In genomic region chr5:177006265-177006972, GRCh38 we compare ENCODE assay signal across 8 cellular contexts. TPM values are rescaled to one million over a fixed set of nuclear protein-coding genes. Genes with fewer than 3 reads are reported as not detected.
DNase-seq lines count a peak whose midpoint lies in the region; ATAC-seq and TF ChIP-seq lines count a peak whose summit lies in the region.

Gene UIMC1, minus strand, starts transcription at chr5:177006779. Its CDS starts 24,164 bp downstream, at chr5:176982615.

- no peak for TF ChIP-seq CTCF in HL-60 (IDR thresholded peaks at IDR 0.05; ENCODE audit: insufficient read depth, low read length)
- TF ChIP-seq CTCF in lower lobe of right lung (IDR thresholded peaks at IDR 0.05), result no peak

- intact Hi-C loops in lower lobe of right lung (cut with DNase I), result no loop called here

- H3K27ac ChIP-seq in HL-60 (replicated peaks) (peak within 1 kb of the TSS; percentile 95), ectodermal cell (ENCODE audit: insufficient read depth, low read depth, low read length, poor library complexity, severe bottlenecking) (peak within 1 kb of the TSS; percentile 93), lower lobe of right lung (peak within 1 kb of the TSS; percentile 97)

- peak within 1 kb of the TSS; percentile 89 for H3K4me3 ChIP-seq in HL-60 (replicated peaks; ENCODE audit: insufficient read depth, low read length)
- peak within 1 kb of the TSS; percentile 87 for H3K4me3 ChIP-seq in ectodermal cell (ENCODE audit: insufficient read depth, low read depth, low read length)
- H3K4me3 ChIP-seq in lower lobe of right lung, result peak within 1 kb of the TSS; percentile 97

- H3K9me3 ChIP-seq in ectodermal cell (ENCODE audit: control insufficient read depth, low read length), result no peaks in the 10 kb centered on the region
- H3K9me3 ChIP-seq in lower lobe of right lung, result no peaks in the 10 kb centered on the region

- peaks cover 4% of the 10 kb centered on the region for H3K4me1 ChIP-seq in ectodermal cell (ENCODE audit: control insufficient read depth, insufficient read depth, low read length)
- peaks cover 21% of the 10 kb centered on the region for H3K4me1 ChIP-seq in lower lobe of right lung

- H3K27me3 ChIP-seq in HL-60 (ENCODE audit: insufficient read depth, poor library complexity, severe bottlenecking) (no peaks in the 10 kb centered on the region), ectodermal cell (ENCODE audit: control insufficient read depth, insufficient read depth, low read length, poor library complexity, severe bottlenecking) (no peaks in the 10 kb centered on the region), lower lobe of right lung (ENCODE audit: low read depth) (no peaks in the 10 kb centered on the region)

- peak; percentile 95 for DNase-seq in CD1c-positive myeloid dendritic cell (ENCODE audit: extremely low spot score)
- DNase-seq in HL-60 (ENCODE audit: low read depth in 1 of 2, low spot score in 1 of 2), result peak; percentile 79 to 91
- peak; percentile 40 for DNase-seq in NK-92 (lab: John Stamatoyannopoulos, UW; ENCODE audit: unreplicated experiment)
- peak; percentile 62 to 88 for DNase-seq in activated CD8-positive, alpha-beta memory T cell treated with anti-CD3 and anti-CD28 coated beads for 1 hour (ENCODE audit: extremely low read depth in 1 of 2, low read depth in 1 of 2)
- DNase-seq in lower lobe of right lung, result peak; percentile 96
- peak; percentile 73 to 92 (median 86) for DNase-seq in stimulated activated CD4-positive, alpha-beta T cell treated with anti-CD3 and anti-CD28 coated beads, TNF-alpha, amount 100 ng/mL, for 1 hour (ENCODE audit: low read depth in 3 of 3, low spot score in 1 of 3)

- H3K36me3 ChIP-seq in ectodermal cell (ENCODE audit: control insufficient read depth, insufficient read depth, low read length), result no peaks in the 10 kb centered on the region
- no peaks in the 10 kb centered on the region for H3K36me3 ChIP-seq in lower lobe of right lung

- WGBS in ectodermal cell, 2 experiments, result 0 to 1% methylated on average over 83 of the region's 83 CpGs

- ATAC-seq in GM19455 (IDR thresholded peaks at IDR 0.05; ENCODE audit: unreplicated experiment), result peak; percentile 70
- ATAC-seq in lower lobe of right lung, result peak; percentile 97 to 98

RNA-seq across cellular contexts. Expression of gene UIMC1, which starts in this region (rescaled TPM):
- polyA plus RNA-seq in ectodermal cell (2013, experiment 1 of 4), result 42.8 TPM
- polyA plus RNA-seq in ectodermal cell (2013, experiment 2 of 4), result 43.0 TPM
- polyA plus RNA-seq in ectodermal cell (2013, experiment 3 of 4), result 36.4 TPM
- polyA plus RNA-seq in ectodermal cell (2013, experiment 4 of 4), result 37.9 TPM
- 39.1 TPM for total RNA-seq in lower lobe of right lung

Comparison
In these comparisons a context has a peak if more than half of its experiments do, and no peak if none do; other contexts are left out.
1. Peak in every context shown above with its lines: DNase-seq, ATAC-seq, H3K4me3 ChIP-seq and H3K27ac ChIP-seq.
2. DNase-seq: peak in every context shown above with its lines; median percentile 96 in lower lobe of right lung; 95 in CD1c-positive myeloid dendritic cell; 86 in stimulated activated CD4-positive, alpha-beta T cell treated with anti-CD3 and anti-CD28 coated beads, TNF-alpha, amount 100 ng/mL, for 1 hour; 85 in HL-60; 75 in activated CD8-positive, alpha-beta memory T cell treated with anti-CD3 and anti-CD28 coated beads for 1 hour; 40 in NK-92.